In genomic region chr15:90866800-90867199, GRCh38 we compare ENCODE assay signal across 23 cellular contexts.
"Had no signal": no experiment of that assay in that cellular context is flagged by ENCODE, and none has a peak within 500 bp of the region (broad histone marks: within the 10 kb centered on the region; RNA-seq: fewer than 3 reads in every experiment).

No MANE protein-coding gene starts in this region.

- H3K4me3 Mint-ChIP-seq: activated CD8-positive, alpha-beta T cell treated with anti-CD3 and anti-CD28 coated beads, Interleukin-2, amount 10 ng/mL, durations not matched to agents 7 days and 5 days; activated naive CD8-positive, alpha-beta T cell treated with anti-CD3 and anti-CD28 coated beads, Interleukin-2, amount 10 ng/mL, durations not matched to agents 7 days and 5 days; neural progenitor cell had no signal

- H3K27me3 ChIP-seq: cardiac muscle cell, neural progenitor cell, sigmoid colon, testis, upper lobe of left lung had no signal

- H3K9me3 Mint-ChIP-seq: activated naive CD8-positive, alpha-beta T cell treated with anti-CD3 and anti-CD28 coated beads, Interleukin-2, amount 10 ng/mL, durations not matched to agents 7 days and 5 days; activated T-helper 17 cell treated with anti-CD3 and anti-CD28 coated beads, Interleukin-2, amount 50 U/mL, for 72 hours; naive B cell; neural progenitor cell had no signal

- H3K9me3 ChIP-seq: sigmoid colon, testis, upper lobe of left lung had no signal

- H3K4me2 ChIP-seq: neural progenitor cell, smooth muscle cell had no signal

- H3K27ac Mint-ChIP-seq: activated naive CD8-positive, alpha-beta T cell treated with anti-CD3 and anti-CD28 coated beads, Interleukin-2, amount 10 ng/mL, durations not matched to agents 7 days and 5 days; activated T-helper 17 cell treated with anti-CD3 and anti-CD28 coated beads, Interleukin-2, amount 50 U/mL, for 72 hours; neural progenitor cell had no signal

- H3K27me3 Mint-ChIP-seq: activated naive CD8-positive, alpha-beta T cell treated with anti-CD3 and anti-CD28 coated beads, Interleukin-2, amount 10 ng/mL, durations not matched to agents 7 days and 5 days; activated T-helper 17 cell treated with anti-CD3 and anti-CD28 coated beads, Interleukin-2, amount 50 U/mL, for 72 hours; naive B cell had no signal

- H3K4me3 ChIP-seq: cardiac muscle cell, lung, neural progenitor cell, sigmoid colon, smooth muscle cell, testis, upper lobe of left lung had no signal

- FAIRE-seq: keratinocyte had no signal

- H3K9ac ChIP-seq: neural progenitor cell had no signal

- ATAC-seq: activated CD8-positive, alpha-beta T cell treated with anti-CD3 and anti-CD28 coated beads, Interleukin-2, amount 10 ng/mL, durations not matched to agents 7 days and 5 days; activated T-helper 17 cell treated with anti-CD3 and anti-CD28 coated beads, Interleukin-2, amount 50 U/mL, for 72 hours had no signal

- H3K36me3 ChIP-seq: cardiac muscle cell, neural progenitor cell, sigmoid colon, upper lobe of left lung had no signal

- H2AFZ ChIP-seq: neural progenitor cell had no signal

- H3K36me3 Mint-ChIP-seq: naive B cell had no signal

- H3K27ac ChIP-seq: cardiac muscle cell, neural progenitor cell, sigmoid colon, testis had no signal

- DNase-seq: activated CD4-positive, alpha-beta T cell treated with anti-CD3 and anti-CD28 coated beads, Interleukin-2, amount 50 U/mL, for 1 hour; activated CD4-positive, CD25-positive, alpha-beta regulatory T cell; activated CD8-positive, alpha-beta T cell treated with anti-CD3 and anti-CD28 coated beads, Interleukin-2, amount 10 ng/mL, durations not matched to agents 7 days and 5 days; activated naive CD4-positive, alpha-beta T cell; activated naive CD8-positive, alpha-beta T cell treated with anti-CD3 and anti-CD28 coated beads, Interleukin-2, amount 10 ng/mL, durations not matched to agents 7 days and 5 days; activated T-cell treated with anti-CD3 and anti-CD28 coated beads, Interleukin-2, amount 50 U/mL, for 1 hour; cortex of kidney; effector CD4-positive, alpha-beta T cell; erythroblast; foreskin fibroblast; naive B cell; retina; sigmoid colon; stimulated activated CD4-positive, alpha-beta T cell treated with anti-CD3 and anti-CD28 coated beads, Interleukin-15, amount 100 ng/mL, for 24 hours; stimulated activated naive CD4-positive, alpha-beta T cell; testis had no signal
